In the genomic region with DNA sequence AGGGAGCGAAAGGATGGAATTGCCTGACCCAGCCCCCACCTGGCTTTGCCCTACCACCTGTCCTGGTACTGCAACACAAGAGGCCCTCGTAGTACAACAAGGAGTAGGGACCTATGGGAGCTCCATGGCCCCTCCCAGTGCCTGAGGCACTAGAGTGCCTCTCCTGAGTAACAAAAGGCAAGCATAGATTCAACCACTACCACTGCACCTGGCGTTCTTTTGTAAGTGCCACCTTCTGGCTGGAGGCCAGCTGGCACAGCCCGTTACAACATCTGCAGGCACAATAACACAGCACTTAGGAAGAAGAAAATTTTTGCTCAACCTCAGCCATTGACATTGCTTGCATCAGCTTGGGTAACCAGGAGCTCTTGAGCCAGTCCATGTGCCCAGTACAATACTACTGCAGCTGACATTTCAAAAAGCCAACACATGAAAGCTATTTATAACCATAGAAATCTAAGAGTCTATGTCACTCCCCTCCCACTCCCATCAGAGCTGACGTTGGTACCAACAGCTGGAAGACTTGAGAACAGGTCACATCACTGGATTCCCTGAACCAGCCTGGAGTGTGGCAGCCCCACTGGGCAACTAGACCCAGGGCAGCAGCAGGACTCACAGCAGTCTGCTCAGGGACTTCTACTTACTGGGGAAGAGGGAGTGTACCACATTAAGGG, we compare ENCODE assay signal across 11 cellular contexts. TPM values are rescaled to one million over a fixed set of nuclear protein-coding genes. Genes with fewer than 3 reads are reported as not detected.
DNase-seq lines count a peak whose midpoint lies in the region; ATAC-seq, FAIRE-seq and TF ChIP-seq lines count a peak whose summit lies in the region.
"Had no signal": no experiment of that assay in that cellular context is flagged by ENCODE, and none has a peak within 500 bp of the region (broad histone marks: within the 10 kb centered on the region; RNA-seq: fewer than 3 reads in every experiment).

No MANE protein-coding gene starts in this region.

- H3K4me3 ChIP-seq in bronchial epithelial cell (ENCODE audit: low read depth, low read length) = no peak overlapping the region
- H3K4me3 ChIP-seq: tibial artery had no signal

- TF ChIP-seq CTCF in bronchial epithelial cell (IDR thresholded peaks at IDR 0.05; ENCODE audit: insufficient read depth, low read length, severe bottlenecking) = peak; percentile 43

- no peak overlapping the region for H3K4me3 Mint-ChIP-seq in T-cell

- H3K36me3 Mint-ChIP-seq in T-cell = peaks cover 5% of the 10 kb centered on the region

- FAIRE-seq in bronchial epithelial cell (lab: Jason Lieb, UNC) = no peak
- FAIRE-seq: G401.6 had no signal

- peaks cover 7 to 25% of the 10 kb centered on the region in 2 donors for H3K27me3 Mint-ChIP-seq in T-cell

- peaks cover 5 to 19% (median 11%) of the 10 kb centered on the region in 3 donors for H3K9me3 Mint-ChIP-seq in T-cell

- no peaks in the 10 kb centered on the region for H3K36me3 ChIP-seq in bronchial epithelial cell (ENCODE audit: control insufficient read depth, insufficient read depth, low read length)
- H3K36me3 ChIP-seq: tibial artery had no signal

- POLR2A ChIA-PET in T-cell (lab: Charles Lee) = no interaction called here

- DNase-seq in COLO668 (lab: John Stamatoyannopoulos, UW; ENCODE audit: unreplicated experiment) (peak; percentile 94), NCI-H2171 treated with DMSO at 0.1 percent for 48 hours (lab: John Stamatoyannopoulos, UW) (peak; percentile 81), bronchial epithelial cell (ENCODE audit: low read depth) (peak; percentile 79), cerebellum (ENCODE audit: low spot score) (no peak), T-cell (no peak)
- DNase-seq in activated CD4-positive, alpha-beta T cell treated with anti-CD3 and anti-CD28 coated beads for 48 hours = no peak
- DNase-seq: activated T-cell treated with anti-CD3 and anti-CD28 coated beads, Interleukin-2, amount 50 U/mL, for 1 hour; tibial artery had no signal

- ATAC-seq in HG02870 (IDR thresholded peaks at IDR 0.05; ENCODE audit: unreplicated experiment) (peak; percentile 51), HG03521 (IDR thresholded peaks at IDR 0.05; ENCODE audit: unreplicated experiment) (no peak), T-cell (replicated peaks in 1 of 4) (no peak)

- H3K27me3 ChIP-seq in bronchial epithelial cell (ENCODE audit: control insufficient read depth, insufficient read depth, low read length) = no peaks in the 10 kb centered on the region
- H3K27me3 ChIP-seq: tibial artery had no signal

- no peak overlapping the region for H3K27ac Mint-ChIP-seq in T-cell

- CTCF ChIA-PET in T-cell (lab: Charles Lee) = no interaction called here

- peaks cover 0 to 4% (median 0%) of the 10 kb centered on the region in 3 donors for H3K4me1 Mint-ChIP-seq in T-cell

RNA-seq across cellular contexts. Expression of gene FAM174A, which starts 17.7 kb away (rescaled TPM):
- total RNA-seq in bronchial epithelial cell (35.3 and 63.4 TPM in 2 replicates), cerebellum (19.0 TPM), T-cell (1 to 10 TPM; 6.0 to 9.5 (median 7.0) TPM)

Comparison
In these comparisons a context has a peak if more than half of its experiments do, and no peak if none do; other contexts are left out.
1. DNase-seq: peak in COLO668 (single experiment), NCI-H2171 treated with DMSO at 0.1 percent for 48 hours (single experiment) and bronchial epithelial cell (single experiment); none in cerebellum (single experiment), activated CD4-positive, alpha-beta T cell treated with anti-CD3 and anti-CD28 coated beads for 48 hours (single experiment) and T-cell (0 of 34).